In genomic region chr2:138415891-138416494, GRCh38 we compare ENCODE assay signal across 1 cellular context.
TF ChIP-seq lines count a peak whose summit lies in the region.

No MANE protein-coding gene starts in this region.

TF ChIP-seq in SK-N-SH treated with all-trans-retinoic acid at 6 μM for 48 hours, 23 proteins besides CTCF, POLR2A, EP300 and RAD21 (continued from another document):
- TF ChIP-seq PATZ1 (CRISPR knock-in tag; IDR thresholded peaks at IDR 0.05; ENCODE audit: borderline replicate concordance): no peak
- TF ChIP-seq PPARA (CRISPR knock-in tag; IDR thresholded peaks at IDR 0.05; ENCODE audit: borderline replicate concordance): no peak
- TF ChIP-seq TCF4 (CRISPR knock-in tag; IDR thresholded peaks at IDR 0.05; ENCODE audit: borderline replicate concordance): no peak
- no peak for TF ChIP-seq CSRNP3 (CRISPR knock-in tag; IDR thresholded peaks at IDR 0.05)
- no peak for TF ChIP-seq ISL1 (CRISPR knock-in tag; IDR thresholded peaks at IDR 0.05)
